ENCODE assay signal across 1 cellular context in genomic region chr4:3679851-3680311, GRCh38.
TF ChIP-seq lines count a peak whose summit lies in the region.

No MANE protein-coding gene starts in this region.

TF ChIP-seq in K562, 482 proteins besides CTCF, POLR2A, EP300 and RAD21:
- TF ChIP-seq RAD51 (IDR thresholded peaks at IDR 0.05; ENCODE audit: borderline replicate concordance, low read depth), result no peak
- no peak for TF ChIP-seq SIN3B (IDR thresholded peaks at IDR 0.05; ENCODE audit: low read depth)
- no peak for TF ChIP-seq JUNB (CRISPR knock-in tag; conservative IDR thresholded peaks at IDR 0.05)
- TF ChIP-seq NR2C2 (CRISPR knock-in tag; IDR thresholded peaks at IDR 0.05), result no peak
- TF ChIP-seq NR2C2 (tag; IDR thresholded peaks at IDR 0.05), result no peak
- no peak for TF ChIP-seq RBM14 (IDR thresholded peaks at IDR 0.05; ENCODE audit: borderline replicate concordance, insufficient read depth, low read depth, low read length)
- no peak for TF ChIP-seq MCM3 (IDR thresholded peaks at IDR 0.05)
- TF ChIP-seq NR1H2 (CRISPR knock-in tag; IDR thresholded peaks at IDR 0.05), result no peak
- no peak for TF ChIP-seq ZNF57 (CRISPR knock-in tag; IDR thresholded peaks at IDR 0.05)
- TF ChIP-seq ZNF197 (CRISPR knock-in tag; IDR thresholded peaks at IDR 0.05; ENCODE audit: low read depth), result no peak
- TF ChIP-seq BRD9 (IDR thresholded peaks at IDR 0.05; ENCODE audit: low read depth, partially characterized antibody), result no peak
